ENCODE assay signal across 19 cellular contexts in the genomic region with DNA sequence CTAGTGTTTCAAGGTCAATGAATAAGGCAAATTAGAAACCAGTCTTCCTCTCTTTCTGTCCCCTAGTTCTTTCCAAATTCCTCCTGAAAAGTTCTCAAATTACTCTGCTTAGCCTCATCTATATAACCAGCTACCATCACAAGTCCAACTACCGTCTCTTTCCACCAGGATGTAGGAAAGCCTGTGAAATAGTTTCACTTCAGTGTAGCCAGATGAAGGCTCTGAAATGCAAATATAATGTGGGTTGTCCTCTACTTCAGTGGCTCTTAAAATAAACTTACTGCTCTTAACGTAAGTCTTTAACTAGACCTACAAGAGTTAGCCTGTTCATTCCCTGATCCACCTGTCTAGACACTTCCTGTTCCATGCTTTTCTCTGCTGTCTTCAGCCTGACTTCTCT.
DNase-seq lines count a peak whose midpoint lies in the region; ATAC-seq, FAIRE-seq and TF ChIP-seq lines count a peak whose summit lies in the region.
"Had no signal": no experiment of that assay in that cellular context is flagged by ENCODE, and none has a peak within 500 bp of the region (broad histone marks: within the 10 kb centered on the region; RNA-seq: fewer than 3 reads in every experiment).

No MANE protein-coding gene starts in this region.

- no peaks in the 10 kb centered on the region for H3K27me3 ChIP-seq in HepG2 (ENCODE audit: control insufficient read depth in 1 of 2, insufficient read depth in 2 of 2, low read length in 2 of 2)
- no peaks in the 10 kb centered on the region for H3K27me3 ChIP-seq in right lobe of liver
- H3K27me3 ChIP-seq in OCI-LY3 (ENCODE audit: low read depth, low read length): no peaks in the 10 kb centered on the region

- peaks cover 3% of the 10 kb centered on the region for H3K27me3 Mint-ChIP-seq in nephron progenitor cell (ENCODE audit: low read depth, poor library complexity)

- TF ChIP-seq EP300 in HepG2 (IDR thresholded peaks at IDR 0.05; ENCODE audit: low read depth in 2 of 2, low read length in 2 of 2): no peak
- TF ChIP-seq EP300 in HepG2 (CRISPR knock-in tag; IDR thresholded peaks at IDR 0.05; ENCODE audit: borderline replicate concordance): no peak

- H3K9ac ChIP-seq in HepG2 (ENCODE audit: insufficient read depth, low read depth, low read length) (no peak overlapping the region), OCI-LY3 (ENCODE audit: low read length) (no peak overlapping the region)

- no peak for TF ChIP-seq POLR2A in HepG2 (IDR thresholded peaks at IDR 0.05; ENCODE audit: insufficient read depth in 1 of 2, low read depth in 2 of 2, low read length in 2 of 2)
- TF ChIP-seq POLR2A in right lobe of liver (IDR thresholded peaks at IDR 0.05): no peak

- peak; percentile 12 for DNase-seq in DMS 273 (lab: John Stamatoyannopoulos, UW; ENCODE audit: unreplicated experiment)
- no peak for DNase-seq in DMS 273 treated with DMSO at 0.1 percent for 48 hours (lab: John Stamatoyannopoulos, UW)
- no peak for DNase-seq in HepG2 (ENCODE audit: low spot score)
- DNase-seq in right lobe of liver: no peak
- DNase-seq in nephron progenitor cell: no peak
- no peak for DNase-seq in DMS79 treated with DMSO at 0.1 percent for 48 hours (lab: John Stamatoyannopoulos, UW)
- no peak for DNase-seq in activated naive CD4-positive, alpha-beta T cell treated with anti-CD3 and anti-CD28 coated beads, Interleukin-2, amount 50 U/mL, for 72 hours (ENCODE audit: low spot score in 2 of 2)
- DNase-seq: CD8-positive, alpha-beta T cell; COR-L47; DMS79; EL; GDM1 had no signal

- in situ Hi-C loops in HepG2 (cut with HindIII; ENCODE audit: extremely low pct_ligation_motif_present, low pct_unique_long_range_greater_than_20kb): no loop called here

- POLR2A ChIA-PET in HepG2 (lab: Yijun Ruan, JAX): no interaction called here

- H3K4me2 ChIP-seq in HepG2 (ENCODE audit: low read depth, low read length) (no peak overlapping the region), OCI-LY3 (ENCODE audit: low read length) (0 out of 2 replicates have a peak overlapping the region, but pooled peaks have one; percentile 12)

- H3K27ac ChIP-seq in HepG2 (ENCODE audit: extremely low read length, insufficient read depth, low read length): no peak overlapping the region
- no peak overlapping the region for H3K27ac ChIP-seq in right lobe of liver
- no peak overlapping the region for H3K27ac ChIP-seq in OCI-LY3 (ENCODE audit: low read length)
- H3K27ac ChIP-seq: 22Rv1 had no signal

- no peaks in the 10 kb centered on the region; the same call in 1 of the 2 replicates for H4K20me1 ChIP-seq in HepG2 (ENCODE audit: insufficient read depth, low read length)
- H4K20me1 ChIP-seq in OCI-LY3 (ENCODE audit: insufficient read depth, low read length): no peaks in the 10 kb centered on the region

- H3K79me2 ChIP-seq in HepG2 (ENCODE audit: insufficient read depth, low read length) (peaks cover 61% of the 10 kb centered on the region), OCI-LY3 (ENCODE audit: low read length) (no peaks in the 10 kb centered on the region)

- TF ChIP-seq RAD21 in HepG2 (CRISPR knock-in tag; IDR thresholded peaks at IDR 0.05): no peak

- H3K4me1 Mint-ChIP-seq in nephron progenitor cell: peaks cover 27% of the 10 kb centered on the region
- H3K4me1 Mint-ChIP-seq: CD14-positive monocyte had no signal

- H3K4me3 ChIP-seq in HepG2 (replicated peaks in 1 of 3; ENCODE audit: insufficient read depth in 1 of 3, low read depth in 2 of 3, low read length in 3 of 3) (no peak overlapping the region), right lobe of liver (no peak overlapping the region), OCI-LY3 (ENCODE audit: low read length) (no peak overlapping the region)
- H3K4me3 ChIP-seq: K562 had no signal

- intact Hi-C loops in HepG2 (cut with micrococcal nuclease; ENCODE audit: unreplicated experiment): no loop called here
- intact Hi-C loops in right lobe of liver (cut with DNase I): no loop called here

- CTCF ChIA-PET in HepG2 (lab: Yijun Ruan, JAX; ENCODE audit: low intra/inter-chr PET ratio, low total read pairs): no interaction called here

- BruUV-seq in HepG2 (replicated peaks; lab: Mats Ljungman, UMichigan): no TSS peak

- H2AFZ ChIP-seq in HepG2 (ENCODE audit: low read length) (no peak overlapping the region), OCI-LY3 (ENCODE audit: low read depth, low read length) (peak overlapping the region; percentile 81; the same call in 1 of the 2 replicates)

- H3K4me1 ChIP-seq in HepG2 (ENCODE audit: insufficient read depth, low read length): no peaks in the 10 kb centered on the region
- H3K4me1 ChIP-seq in right lobe of liver: no peaks in the 10 kb centered on the region
- H3K4me1 ChIP-seq in OCI-LY3 (ENCODE audit: low read length): peaks cover 6% of the 10 kb centered on the region

- no peak overlapping the region for H3K4me3 Mint-ChIP-seq in nephron progenitor cell
- H3K4me3 Mint-ChIP-seq: CD14-positive monocyte; CD8-positive, alpha-beta T cell had no signal

- WGBS in HepG2 (ENCODE audit: low lambda C conversion rate): 97% methylated on average over 2 of the region's 2 CpGs
- 93% methylated on average over 2 of the region's 2 CpGs for WGBS in right lobe of liver (ENCODE audit: insufficient coverage, low coverage, low lambda C conversion rate, missing lambda C conversion rate)

- H3K9me3 ChIP-seq in HepG2 (ENCODE audit: low read length): no peaks in the 10 kb centered on the region
- H3K9me3 ChIP-seq in right lobe of liver: no peaks in the 10 kb centered on the region
- H3K9me3 ChIP-seq in OCI-LY3 (ENCODE audit: insufficient read depth, low read length): no peaks in the 10 kb centered on the region

- H3K27ac Mint-ChIP-seq in nephron progenitor cell: peak overlapping the region; percentile 7
- no peak overlapping the region for H3K27ac Mint-ChIP-seq in activated naive CD4-positive, alpha-beta T cell treated with anti-CD3 and anti-CD28 coated beads, Interleukin-2, amount 50 U/mL, for 72 hours
- H3K27ac Mint-ChIP-seq: CD8-positive, alpha-beta T cell had no signal

- TF ChIP-seq CTCF in HepG2 (CRISPR knock-in tag; IDR thresholded peaks at IDR 0.05): no peak
- no peak for TF ChIP-seq CTCF in right lobe of liver (IDR thresholded peaks at IDR 0.05)
- no peak for TF ChIP-seq CTCF in OCI-LY3 (IDR thresholded peaks at IDR 0.05; ENCODE audit: low read depth, low read length)
- no peak for TF ChIP-seq CTCF in nephron progenitor cell (IDR thresholded peaks at IDR 0.05)

- H3K9me3 Mint-ChIP-seq in nephron progenitor cell: peaks cover 60% of the 10 kb centered on the region
- H3K9me3 Mint-ChIP-seq in activated naive CD4-positive, alpha-beta T cell treated with anti-CD3 and anti-CD28 coated beads, Interleukin-2, amount 50 U/mL, for 72 hours: peaks cover 20 to 24% of the 10 kb centered on the region in 2 donors

- peak; percentile 43; the same call in 2 of the 3 replicates for ATAC-seq in HepG2
- ATAC-seq in right lobe of liver: no peak
- ATAC-seq in activated naive CD4-positive, alpha-beta T cell treated with anti-CD3 and anti-CD28 coated beads, Interleukin-2, amount 50 U/mL, for 72 hours: no peak
- ATAC-seq: CD8-positive, alpha-beta T cell; HCT116; K562 had no signal

- H3K36me3 Mint-ChIP-seq in nephron progenitor cell (ENCODE audit: low read depth): peaks cover 80% of the 10 kb centered on the region
- H3K36me3 Mint-ChIP-seq in activated naive CD4-positive, alpha-beta T cell treated with anti-CD3 and anti-CD28 coated beads, Interleukin-2, amount 50 U/mL, for 72 hours: peaks cover 0 to 13% of the 10 kb centered on the region in 2 donors
- H3K36me3 Mint-ChIP-seq: CD14-positive monocyte; CD8-positive, alpha-beta T cell had no signal

- no peak for FAIRE-seq in HepG2 (lab: Jason Lieb, UNC)
- FAIRE-seq: H54, HTR-8/SVneo, K562 had no signal

- H3K36me3 ChIP-seq in HepG2 (replicated peaks in 1 of 2; ENCODE audit: control insufficient read depth in 1 of 2, insufficient read depth in 2 of 2, low read length in 2 of 2) (peaks cover 3 to 10% of the 10 kb centered on the region in 2 experiments; a peak in 3 of 5 replicates), right lobe of liver (no peaks in the 10 kb centered on the region), OCI-LY3 (replicated peaks; ENCODE audit: low read depth, low read length) (no peaks in the 10 kb centered on the region)

TF ChIP-seq in HepG2, 621 proteins besides CTCF, POLR2A, EP300 and RAD21 (continues in another document):
- no peak for TF ChIP-seq THAP9 (CRISPR knock-in tag; IDR thresholded peaks at IDR 0.05; ENCODE audit: borderline replicate concordance)
- TF ChIP-seq RBM39 (IDR thresholded peaks at IDR 0.05; ENCODE audit: low read depth, low read length, poor library complexity, severe bottlenecking): no peak
- TF ChIP-seq, protein P1, sequence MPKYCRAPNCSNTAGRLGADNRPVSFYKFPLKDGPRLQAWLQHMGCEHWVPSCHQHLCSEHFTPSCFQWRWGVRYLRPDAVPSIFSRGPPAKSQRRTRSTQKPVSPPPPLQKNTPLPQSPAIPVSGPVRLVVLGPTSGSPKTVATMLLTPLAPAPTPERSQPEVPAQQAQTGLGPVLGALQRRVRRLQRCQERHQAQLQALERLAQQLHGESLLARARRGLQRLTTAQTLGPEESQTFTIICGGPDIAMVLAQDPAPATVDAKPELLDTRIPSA (CRISPR knock-in tag; IDR thresholded peaks at IDR 0.05; ENCODE audit: borderline replicate concordance): no peak
- no peak for TF ChIP-seq ZNF577 (CRISPR knock-in tag; IDR thresholded peaks at IDR 0.05; ENCODE audit: borderline replicate concordance, low read depth)
